ENCODE assay signal across 9 cellular contexts in the genomic region with DNA sequence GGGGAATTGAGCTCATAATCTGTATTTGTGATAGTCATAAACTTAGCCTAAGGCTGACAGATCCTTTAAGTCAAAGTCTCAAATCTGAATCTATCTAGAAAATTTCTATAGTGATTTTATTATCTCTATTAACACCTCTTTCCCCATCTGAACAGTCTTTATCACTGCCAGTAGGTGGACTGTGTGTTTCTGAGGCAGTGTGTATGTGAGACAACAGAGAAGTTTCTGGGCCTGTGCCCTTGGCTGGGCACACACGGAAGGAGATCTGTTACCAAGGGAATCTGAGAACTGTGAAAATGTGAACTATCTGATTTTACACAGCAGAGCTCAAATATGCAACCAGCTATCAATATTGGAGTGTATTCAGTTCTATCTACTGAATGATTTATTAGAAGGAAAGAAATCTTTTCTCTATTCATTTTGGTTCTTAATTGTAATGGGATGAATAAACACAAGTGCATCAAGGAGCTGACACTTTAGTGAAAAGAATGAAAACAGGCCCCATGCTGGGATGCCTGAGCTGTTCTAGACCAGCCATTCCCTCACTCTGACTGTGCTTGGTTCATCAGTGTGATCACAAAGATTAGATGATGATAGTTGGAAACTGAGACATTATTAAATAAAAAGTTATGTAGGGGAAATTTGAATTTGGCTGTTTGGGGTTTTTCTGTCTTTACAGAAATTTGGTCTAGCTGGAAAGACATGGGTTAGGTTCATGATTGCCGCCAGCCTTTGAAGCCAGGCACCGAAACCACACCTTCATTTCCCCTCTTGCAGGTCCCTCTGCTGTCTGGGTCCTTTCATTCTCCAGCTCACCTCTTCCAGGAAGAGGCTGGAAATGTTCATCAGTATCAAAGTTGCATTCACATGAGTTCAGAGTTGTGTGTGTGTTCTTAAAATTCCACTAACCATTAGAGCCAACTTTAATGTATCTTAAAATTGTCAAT.
A peak's percentile ranks its signal among the peaks of the same experiment; 100 is the strongest.
DNase-seq lines count a peak whose midpoint lies in the region; ATAC-seq and TF ChIP-seq lines count a peak whose summit lies in the region.
"Had no signal": no experiment of that assay in that cellular context is flagged by ENCODE, and none has a peak within 500 bp of the region (broad histone marks: within the 10 kb centered on the region; RNA-seq: fewer than 3 reads in every experiment).

No MANE protein-coding gene starts in this region.

- H3K4me3 ChIP-seq in heart right ventricle (no peak overlapping the region), MM.1S (ENCODE audit: low read length) (no peak overlapping the region)

- peaks cover 0 to 43% (median 39%) of the 10 kb centered on the region in 7 donors for H3K27me3 ChIP-seq in heart right ventricle
- no peaks in the 10 kb centered on the region for H3K27me3 ChIP-seq in MM.1S (replicated peaks; ENCODE audit: insufficient read depth, low read length)

- H3K9me2 ChIP-seq in MM.1S (replicated peaks; ENCODE audit: insufficient read depth, low read length): no peaks in the 10 kb centered on the region

- H2AFZ ChIP-seq in MM.1S (ENCODE audit: low read length): no peak overlapping the region

- no peak overlapping the region for H3K9ac ChIP-seq in MM.1S (ENCODE audit: low read length)

- no peaks in the 10 kb centered on the region for H3K79me2 ChIP-seq in MM.1S (ENCODE audit: low read length)

- H3K9me3 Mint-ChIP-seq in activated CD4-positive, alpha-beta T cell treated with anti-CD3 and anti-CD28 coated beads, Interleukin-2, amount 10 ng/mL, durations not matched to agents 7 days and 5 days: peaks cover 2% of the 10 kb centered on the region

- H3K36me3 ChIP-seq in heart right ventricle: no peaks in the 10 kb centered on the region
- H3K36me3 ChIP-seq in MM.1S (replicated peaks; ENCODE audit: insufficient read depth, low read length): no peaks in the 10 kb centered on the region

- H3K4me1 Mint-ChIP-seq in activated CD4-positive, alpha-beta T cell treated with anti-CD3 and anti-CD28 coated beads, Interleukin-2, amount 10 ng/mL, durations not matched to agents 7 days and 5 days: peaks cover 83% of the 10 kb centered on the region

- H4K20me1 ChIP-seq in MM.1S (ENCODE audit: insufficient read depth, low read length): no peaks in the 10 kb centered on the region

- peak overlapping the region in 1 of 10 donors; percentile 44 for H3K27ac ChIP-seq in heart right ventricle
- H3K27ac ChIP-seq in MM.1S (ENCODE audit: low read length): no peak overlapping the region

- H3K27ac Mint-ChIP-seq in activated CD4-positive, alpha-beta T cell treated with anti-CD3 and anti-CD28 coated beads, Interleukin-2, amount 10 ng/mL, durations not matched to agents 7 days and 5 days: peak overlapping the region; percentile 94

- no peak for TF ChIP-seq CTCF in heart right ventricle (IDR thresholded peaks at IDR 0.05)
- no peak for TF ChIP-seq CTCF in MM.1S (IDR thresholded peaks at IDR 0.05; ENCODE audit: low read length)

- intact Hi-C loops in heart right ventricle (cut with DNase I): no loop called here

- H3K27me3 Mint-ChIP-seq in activated CD4-positive, alpha-beta T cell treated with anti-CD3 and anti-CD28 coated beads, Interleukin-2, amount 10 ng/mL, durations not matched to agents 7 days and 5 days: no peaks in the 10 kb centered on the region

- H3K9me3 ChIP-seq in heart right ventricle (no peaks in the 10 kb centered on the region), MM.1S (replicated peaks; ENCODE audit: insufficient read depth, low read length) (no peaks in the 10 kb centered on the region)

- H3F3A ChIP-seq in MM.1S (ENCODE audit: insufficient read depth, low read length): no peaks in the 10 kb centered on the region

- peaks cover 4% of the 10 kb centered on the region for H3K36me3 Mint-ChIP-seq in activated CD4-positive, alpha-beta T cell treated with anti-CD3 and anti-CD28 coated beads, Interleukin-2, amount 10 ng/mL, durations not matched to agents 7 days and 5 days (ENCODE audit: low read depth)

- POLR2A ChIA-PET in activated CD4-positive, alpha-beta T cell treated with anti-CD3 and anti-CD28 coated beads, Interleukin-2, amount 10 ng/mL, durations not matched to agents 7 days and 5 days (lab: Charles Lee): interaction anchor here (0.5 to 1.9 kb wide), 5 partner anchors 10 to 245 kb away, joined by 3 to 12 read pairs (median 4); no protein-coding TSS in a partner anchor

- H3K4me1 ChIP-seq in heart right ventricle (peaks cover 0 to 10% (median 0%) of the 10 kb centered on the region in 9 donors), MM.1S (ENCODE audit: low read length) (no peaks in the 10 kb centered on the region)

- WGBS in heart right ventricle, 2 donors: 85 to 86% methylated on average over 3 of the region's 3 CpGs

- DNase-seq in HT-29 (ENCODE audit: low spot score): peak; percentile 7
- DNase-seq in activated CD4-positive, alpha-beta T cell treated with anti-CD3 and anti-CD28 coated beads, Interleukin-2, amount 10 ng/mL, durations not matched to agents 7 days and 5 days: peak; percentile 63
- peak; percentile 18 for DNase-seq in dedifferentiated amniotic fluid mesenchymal stem cell (ENCODE audit: extremely low spot score)
- peak; percentile 38 to 51 for DNase-seq in stimulated activated CD4-positive, alpha-beta T cell treated with anti-CD3 and anti-CD28 coated beads, Interleukin-4, amount 100 ng/mL, for 4 hours
- no peak for DNase-seq in heart right ventricle
- no peak for DNase-seq in MM.1S
- DNase-seq: NCI-H2081 treated with DMSO at 0.1 percent for 48 hours had no signal

- ATAC-seq in GM21390 (IDR thresholded peaks at IDR 0.05; ENCODE audit: unreplicated experiment) (no peak), heart right ventricle (no peak), HG03378 (IDR thresholded peaks at IDR 0.05; ENCODE audit: unreplicated experiment) (no peak)

- CTCF ChIA-PET in activated CD4-positive, alpha-beta T cell treated with anti-CD3 and anti-CD28 coated beads, Interleukin-2, amount 10 ng/mL, durations not matched to agents 7 days and 5 days (lab: Charles Lee): interaction anchor here (0.7 to 4.4 kb wide), 15 partner anchors 9 to 109 kb away, joined by 3 to 34 read pairs (median 5); no protein-coding TSS in a partner anchor

- peak overlapping the region; percentile 51 for H3K4me3 Mint-ChIP-seq in activated CD4-positive, alpha-beta T cell treated with anti-CD3 and anti-CD28 coated beads, Interleukin-2, amount 10 ng/mL, durations not matched to agents 7 days and 5 days

- no peak overlapping the region for H3K4me2 ChIP-seq in MM.1S (ENCODE audit: low read depth, low read length)

Comparison
In these comparisons a context has a peak if more than half of its experiments do, and no peak if none do; other contexts are left out.
1. DNase-seq: peak in HT-29 (single experiment), activated CD4-positive, alpha-beta T cell treated with anti-CD3 and anti-CD28 coated beads, Interleukin-2, amount 10 ng/mL, durations not matched to agents 7 days and 5 days (single experiment), dedifferentiated amniotic fluid mesenchymal stem cell (single experiment) and stimulated activated CD4-positive, alpha-beta T cell treated with anti-CD3 and anti-CD28 coated beads, Interleukin-4, amount 100 ng/mL, for 4 hours (2 of 2); none in heart right ventricle (0 of 2) and MM.1S (single experiment).